In the genomic region with DNA sequence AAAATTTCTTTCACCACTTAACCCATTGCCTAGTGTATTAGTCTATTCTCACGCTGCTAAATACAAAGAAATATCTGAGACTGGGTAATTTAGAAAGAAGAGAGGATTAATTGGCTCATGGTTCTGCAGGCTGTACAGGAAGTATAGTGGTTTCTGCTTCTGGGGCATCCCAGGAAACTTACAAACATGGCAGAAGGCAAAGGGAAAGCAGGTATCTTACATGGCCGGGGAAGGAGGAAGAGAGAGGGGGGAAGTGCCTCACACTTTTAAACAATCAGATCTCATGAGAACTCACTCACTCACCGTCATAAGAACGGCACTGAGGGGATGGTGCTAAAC, we compare ENCODE assay signal across 14 cellular contexts.
"Had no signal": no experiment of that assay in that cellular context is flagged by ENCODE, and none has a peak within 500 bp of the region (broad histone marks: within the 10 kb centered on the region; RNA-seq: fewer than 3 reads in every experiment).

No MANE protein-coding gene starts in this region.

- H3K27ac ChIP-seq: upper lobe of left lung had no signal

- H3K4me1 ChIP-seq: upper lobe of left lung had no signal

- H3K36me3 ChIP-seq: esophagus squamous epithelium, upper lobe of left lung had no signal

- DNase-seq: activated CD4-positive, alpha-beta memory T cell treated with anti-CD3 and anti-CD28 coated beads for 36 hours; activated CD4-positive, alpha-beta T cell treated with anti-CD3 and anti-CD28 coated beads for 36 hours; activated naive CD4-positive, alpha-beta T cell treated with anti-CD3 and anti-CD28 coated beads, Interleukin-2, amount 10 ng/mL, durations not matched to agents 7 days and 5 days; activated T-cell treated with anti-CD3 and anti-CD28 coated beads, Interleukin-2, amount 50 U/mL, for 24 hours; central memory CD4-positive, alpha-beta T cell; cortex of kidney; effector CD4-positive, alpha-beta T cell; esophagus squamous epithelium; nephron progenitor cell; occipital lobe; right cardiac atrium; stimulated activated naive CD8-positive, alpha-beta T cell treated with anti-CD3 and anti-CD28 coated beads, Interleukin-15, amount 100 ng/mL, for 72 hours; T-helper 2 cell; upper lobe of left lung had no signal

- H3K27me3 ChIP-seq: esophagus squamous epithelium, upper lobe of left lung had no signal

- H3K4me3 ChIP-seq: esophagus squamous epithelium, upper lobe of left lung had no signal

- ATAC-seq: activated CD4-positive, alpha-beta T cell treated with anti-CD3 and anti-CD28 coated beads for 36 hours; right cardiac atrium; stimulated activated naive CD8-positive, alpha-beta T cell treated with anti-CD3 and anti-CD28 coated beads, Interleukin-15, amount 100 ng/mL, for 72 hours had no signal

- H3K9me3 ChIP-seq: esophagus squamous epithelium, upper lobe of left lung had no signal
